In the genomic region with DNA sequence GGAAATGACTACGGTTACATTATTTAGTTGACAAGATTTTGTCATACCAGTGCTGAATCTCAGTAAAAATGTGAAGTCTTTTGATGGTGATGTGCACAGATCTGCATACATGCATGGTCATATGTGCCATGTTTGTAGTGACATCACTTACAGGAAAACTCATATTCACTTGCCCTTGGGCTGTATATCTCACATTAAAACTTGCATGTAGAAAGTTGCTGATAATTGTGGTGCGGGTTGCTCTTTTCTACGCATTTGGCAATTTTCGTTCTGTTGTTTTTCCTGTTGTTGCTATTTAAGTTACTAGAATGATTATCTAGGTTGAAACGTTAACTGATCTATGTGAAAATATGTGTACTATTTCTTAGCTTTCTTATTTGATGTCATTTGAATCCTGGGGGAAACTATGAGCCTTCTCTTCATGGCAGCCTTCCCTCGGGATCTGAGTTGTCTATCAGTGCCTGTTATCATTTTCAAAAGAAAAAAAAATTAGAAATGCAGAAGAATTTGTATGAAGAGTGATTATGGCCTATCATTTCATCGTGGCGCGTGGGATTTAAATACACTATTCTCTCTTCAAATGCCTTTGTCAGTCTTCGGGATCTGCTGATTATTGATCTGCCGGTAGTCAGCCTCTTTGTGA, we compare ENCODE assay signal across 23 cellular contexts.
"Had no signal": no experiment of that assay in that cellular context is flagged by ENCODE, and none has a peak within 500 bp of the region (broad histone marks: within the 10 kb centered on the region; RNA-seq: fewer than 3 reads in every experiment).

No MANE protein-coding gene starts in this region.

- H2AFZ ChIP-seq: parathyroid adenoma had no signal

- H3K4me3 ChIP-seq: sigmoid colon, upper lobe of right lung had no signal

- H3K27me3 ChIP-seq: foreskin keratinocyte, sigmoid colon, upper lobe of right lung had no signal

- H3K36me3 ChIP-seq: sigmoid colon, upper lobe of right lung had no signal

- H3K9me3 ChIP-seq: sigmoid colon, upper lobe of right lung had no signal

- ATAC-seq: activated CD4-positive, CD25-positive, alpha-beta regulatory T cell treated with anti-CD3 and anti-CD28 coated beads, Interleukin-2, amount 50 U/mL, for 24 hours; activated CD8-positive, alpha-beta memory T cell treated with anti-CD3 and anti-CD28 coated beads, Interleukin-2, amount 10 ng/mL, durations not matched to agents 7 days and 5 days; activated CD8-positive, alpha-beta T cell treated with anti-CD3 and anti-CD28 coated beads for 36 hours; activated naive CD8-positive, alpha-beta T cell treated with anti-CD3 and anti-CD28 coated beads, Interleukin-2, amount 50 U/mL, for 24 hours; left lobe of liver; natural killer cell treated with Interleukin-12 subunit alpha and Interleukin-12 subunit beta and Interleukin-15 and Interleukin-18, amount 100 ng/mL, for 72 hours; stimulated activated naive CD8-positive, alpha-beta T cell treated with anti-CD3 and anti-CD28 coated beads, Interleukin-15, Interleukin-2, amounts not matched to agents 100 U/mL and 50 U/mL, for 24 hours; upper lobe of right lung had no signal

- DNase-seq: activated CD4-positive, alpha-beta T cell treated with anti-CD3 and anti-CD28 coated beads, Interleukin-2, amount 10 ng/mL, durations not matched to agents 7 days and 5 days; activated CD8-positive, alpha-beta memory T cell treated with anti-CD3 and anti-CD28 coated beads, Interleukin-2, amount 10 ng/mL, durations not matched to agents 7 days and 5 days; activated CD8-positive, alpha-beta T cell treated with anti-CD3 and anti-CD28 coated beads for 36 hours; activated gamma-delta T cell; activated naive CD4-positive, alpha-beta T cell treated with anti-CD3 and anti-CD28 coated beads, Interleukin-2, amount 50 U/mL, for 16 hours; activated naive CD8-positive, alpha-beta T cell treated with anti-CD3 and anti-CD28 coated beads, Interleukin-2, amount 50 U/mL, for 24 hours; activated T-cell treated with anti-CD3 and anti-CD28 coated beads for 4 hours; anterior cingulate cortex; dermis blood vessel endothelial cell; effector CD8-positive, alpha-beta T cell; immature natural killer cell; midbrain; sigmoid colon; stimulated activated CD4-positive, alpha-beta T cell treated with anti-CD3 and anti-CD28 coated beads, Interleukin-4, amount 100 ng/mL, for 24 hours; stimulated activated naive CD8-positive, alpha-beta T cell treated with anti-CD3 and anti-CD28 coated beads, Interleukin-15, Interleukin-2, amounts not matched to agents 100 U/mL and 50 U/mL, for 24 hours; T-helper 2 cell; upper lobe of right lung had no signal

- H3K4me1 ChIP-seq: parathyroid adenoma, sigmoid colon, upper lobe of right lung had no signal

- H3K27ac ChIP-seq: parathyroid adenoma, sigmoid colon, upper lobe of right lung, VCaP had no signal

- H3K79me2 ChIP-seq: parathyroid adenoma had no signal
